8 cellular contexts compared by ENCODE assay signal in the genomic region with DNA sequence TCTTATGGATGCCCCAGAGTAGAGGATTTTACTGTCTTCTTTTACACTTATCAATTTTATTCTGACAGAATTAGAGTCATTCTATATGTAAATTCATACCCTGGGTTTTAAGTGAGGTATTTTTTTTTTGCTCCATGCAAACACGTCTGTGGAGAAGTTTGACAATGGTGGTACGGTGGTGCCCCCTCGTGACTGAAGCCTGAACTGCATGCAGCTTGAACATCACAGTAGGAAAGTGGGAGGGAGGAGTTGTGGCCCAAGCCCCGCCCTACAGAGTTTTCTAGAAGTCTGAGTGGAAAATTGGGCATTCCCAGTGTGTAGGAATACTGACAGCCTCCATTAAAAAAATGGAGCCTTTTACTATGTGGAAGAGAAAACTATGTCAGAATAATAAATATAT.
A peak's percentile ranks its signal among the peaks of the same experiment; 100 is the strongest.
DNase-seq lines count a peak whose midpoint lies in the region; ATAC-seq and TF ChIP-seq lines count a peak whose summit lies in the region.

No MANE protein-coding gene starts in this region.

- no peak overlapping the region for H3K27ac Mint-ChIP-seq in type B pancreatic cell

- H3K27ac ChIP-seq in RWPE2 (ENCODE audit: poor library complexity, severe bottlenecking), result no peak overlapping the region
- no peak overlapping the region for H3K27ac ChIP-seq in gastroesophageal sphincter
- no peak overlapping the region for H3K27ac ChIP-seq in parathyroid adenoma

- no peaks in the 10 kb centered on the region; the same call in 1 of the 2 replicates for H3K36me3 ChIP-seq in H7 (replicated peaks; ENCODE audit: control insufficient read depth, insufficient read depth, low read length)
- H3K36me3 ChIP-seq in Loucy (ENCODE audit: insufficient read depth, low read length), result no peaks in the 10 kb centered on the region
- H3K36me3 ChIP-seq in RWPE2 (ENCODE audit: low read depth), result no peaks in the 10 kb centered on the region; the same call in 1 of the 2 replicates
- H3K36me3 ChIP-seq in gastroesophageal sphincter, result peaks cover 0 to 13% of the 10 kb centered on the region in 2 donors
- no peaks in the 10 kb centered on the region for H3K36me3 ChIP-seq in parathyroid adenoma (ENCODE audit: control insufficient read depth, insufficient read depth, low read length)

- H3F3A ChIP-seq in Loucy (ENCODE audit: low read depth), result no peaks in the 10 kb centered on the region

- H3K9ac ChIP-seq in Loucy (ENCODE audit: low read depth, low read length, poor library complexity, severe bottlenecking), result no peak overlapping the region
- H3K9ac ChIP-seq in parathyroid adenoma, result no peak overlapping the region

- H4K20me1 ChIP-seq in Loucy (ENCODE audit: insufficient read depth, low read length, poor library complexity, severe bottlenecking), result no peaks in the 10 kb centered on the region

- H3K4me1 ChIP-seq in Loucy (ENCODE audit: insufficient read depth, low read length, poor library complexity, severe bottlenecking) (no peaks in the 10 kb centered on the region), RWPE2 (ENCODE audit: insufficient read depth, poor library complexity, severe bottlenecking) (no peaks in the 10 kb centered on the region), gastroesophageal sphincter (no peaks in the 10 kb centered on the region), parathyroid adenoma (peaks cover 2% of the 10 kb centered on the region)

- TF ChIP-seq CTCF in Loucy (conservative IDR thresholded peaks at IDR 0.05; ENCODE audit: low read length) (peak; percentile 77), RWPE2 (IDR thresholded peaks at IDR 0.05; ENCODE audit: poor library complexity, severe bottlenecking) (peak; percentile 70), gastroesophageal sphincter (IDR thresholded peaks at IDR 0.05) (peak; percentile 68 to 89 (median 74)), parathyroid adenoma (IDR thresholded peaks at IDR 0.05) (peak; percentile 82), type B pancreatic cell (conservative IDR thresholded peaks at IDR 0.05) (peak; percentile 86)

- H3K36me3 Mint-ChIP-seq in type B pancreatic cell, result peaks cover 3% of the 10 kb centered on the region

- DNase-seq in GM04504 (ENCODE audit: low read depth) (peak; percentile 53), H7 (peak; percentile 44), RWPE2 (ENCODE audit: low spot score) (no peak), type B pancreatic cell (ENCODE audit: extremely low spot score, unreplicated experiment) (peak; percentile 82)
- peak; percentile 70 for DNase-seq in activated T-helper 9 cell treated with anti-CD3 and anti-CD28 coated beads, Interleukin-2, amount 50 U/mL, for 16 hours (ENCODE audit: low read depth)

- H3K4me1 Mint-ChIP-seq in type B pancreatic cell (ENCODE audit: unreplicated experiment), result no peaks in the 10 kb centered on the region

- H3K79me2 ChIP-seq in Loucy (ENCODE audit: insufficient read depth, low read length) (no peaks in the 10 kb centered on the region), parathyroid adenoma (no peaks in the 10 kb centered on the region)

- no peaks in the 10 kb centered on the region for H3K9me2 ChIP-seq in Loucy (replicated peaks; ENCODE audit: low read depth, low read length)

- H3K4me2 ChIP-seq in Loucy (ENCODE audit: low read depth, low read length, poor library complexity, severe bottlenecking) (no peak overlapping the region), parathyroid adenoma (ENCODE audit: low read length) (no peak overlapping the region)

- H2AFZ ChIP-seq in Loucy (ENCODE audit: low read length) (no peak overlapping the region), parathyroid adenoma (no peak overlapping the region)

- H3K27me3 Mint-ChIP-seq in type B pancreatic cell, result no peaks in the 10 kb centered on the region

- WGBS in gastroesophageal sphincter (ENCODE audit: low coverage in 1 of 2), 2 donors, result 0% methylated on average over 3 to 4 of the region's 4 CpGs

- H3K4me3 ChIP-seq in H7 (ENCODE audit: insufficient read depth, low read depth, low read length) (no peak overlapping the region), Loucy (ENCODE audit: low read length, poor library complexity, severe bottlenecking) (no peak overlapping the region), RWPE2 (ENCODE audit: severe bottlenecking) (no peak overlapping the region), gastroesophageal sphincter (no peak overlapping the region), parathyroid adenoma (ENCODE audit: low read depth, low read length) (no peak overlapping the region)

- no peak for TF ChIP-seq EP300 in gastroesophageal sphincter (IDR thresholded peaks at IDR 0.05)

- no peak overlapping the region for H3K4me3 Mint-ChIP-seq in type B pancreatic cell

- H3K9me3 ChIP-seq in Loucy (ENCODE audit: insufficient read depth, low read depth, low read length) (no peaks in the 10 kb centered on the region), RWPE2 (ENCODE audit: severe bottlenecking) (no peaks in the 10 kb centered on the region), gastroesophageal sphincter (no peaks in the 10 kb centered on the region), parathyroid adenoma (ENCODE audit: control insufficient read depth, low read length) (no peaks in the 10 kb centered on the region)

- TF ChIP-seq POLR2A in gastroesophageal sphincter (IDR thresholded peaks at IDR 0.05), result no peak

- H3K9me3 Mint-ChIP-seq in type B pancreatic cell, result peaks cover 2% of the 10 kb centered on the region

- ATAC-seq in RWPE2 (ENCODE audit: low read depth), result peak; percentile 73
- peak; percentile 83 for ATAC-seq in gastroesophageal sphincter

- no peaks in the 10 kb centered on the region for H3K27me3 ChIP-seq in H7 (ENCODE audit: control insufficient read depth, insufficient read depth, low read length)
- no peaks in the 10 kb centered on the region for H3K27me3 ChIP-seq in Loucy (ENCODE audit: insufficient read depth, low read length, poor library complexity, severe bottlenecking)
- no peaks in the 10 kb centered on the region for H3K27me3 ChIP-seq in RWPE2 (ENCODE audit: insufficient read depth, poor library complexity, severe bottlenecking)
- H3K27me3 ChIP-seq in gastroesophageal sphincter, result no peaks in the 10 kb centered on the region
- no peaks in the 10 kb centered on the region for H3K27me3 ChIP-seq in parathyroid adenoma (ENCODE audit: control insufficient read depth, insufficient read depth, low read length)
